In the genomic region with DNA sequence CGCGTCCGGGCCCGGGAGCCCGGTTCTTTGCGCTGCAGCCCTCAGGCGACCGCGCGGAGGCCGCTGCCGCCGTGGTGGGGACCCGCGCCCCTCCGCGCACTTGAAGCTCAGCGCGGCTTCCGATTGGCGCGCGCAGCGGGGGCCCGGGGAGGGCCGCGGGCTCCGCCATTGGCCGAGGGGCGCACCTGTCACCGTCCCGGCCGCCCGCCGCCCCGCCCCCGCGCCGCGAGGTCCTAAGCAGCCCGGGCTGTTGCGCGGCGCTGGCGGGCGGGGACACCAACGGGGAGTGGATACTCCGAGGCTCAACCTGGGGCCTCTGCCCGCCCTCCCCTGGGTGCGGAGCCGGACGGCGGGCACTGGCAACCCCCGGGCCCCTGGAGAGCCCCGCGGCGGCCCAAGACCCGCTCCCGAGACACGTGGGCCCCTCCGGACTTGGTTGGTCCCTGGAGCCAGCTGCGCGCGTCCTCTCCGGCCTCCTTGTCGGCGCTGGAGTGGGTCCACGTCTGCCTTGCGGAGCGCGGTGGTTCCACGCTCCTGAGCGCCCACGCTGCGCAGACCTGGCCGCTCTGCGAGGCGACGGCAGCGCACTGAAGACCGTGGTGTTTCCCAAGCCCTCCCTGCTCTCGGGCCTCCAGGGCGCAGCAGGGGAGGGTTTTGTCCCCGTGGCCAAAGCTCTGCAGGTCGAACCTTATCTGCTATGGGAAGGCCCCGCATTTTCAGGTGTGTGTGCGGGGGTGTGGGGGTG, we compare ENCODE assay signal across 9 cellular contexts. TPM values are rescaled to one million over a fixed set of nuclear protein-coding genes. Genes with fewer than 3 reads are reported as not detected.
DNase-seq lines count a peak whose midpoint lies in the region; ATAC-seq and TF ChIP-seq lines count a peak whose summit lies in the region.
"Had no signal": no experiment of that assay in that cellular context is flagged by ENCODE, and none has a peak within 500 bp of the region (broad histone marks: within the 10 kb centered on the region; RNA-seq: fewer than 3 reads in every experiment).

A gene (minus strand): TSS at position 76 of the 745 bp plus-strand sequence. CDS start 313 bp downstream, outside the sequence.

- no peaks in the 10 kb centered on the region for H3K9me3 Mint-ChIP-seq in T-helper 2 cell treated with Interferon-gamma antibody and Interleukin-4, amounts not matched to agents 5 μg/mL and 100 μg/mL, for 36 hours

- TF ChIP-seq CTCF in vagina (IDR thresholded peaks at IDR 0.05), result no peak

- H3K9ac ChIP-seq in duodenal mucosa (ENCODE audit: low read depth in 1 of 2, low read length in 2 of 2), result peak within 1 kb of the TSS; percentile 74 to 82

- TF ChIP-seq POLR2A in vagina (IDR thresholded peaks at IDR 0.05), result no peak

- H3K27ac Mint-ChIP-seq in T-helper 2 cell treated with Interferon-gamma antibody and Interleukin-4, amounts not matched to agents 5 μg/mL and 100 μg/mL, for 36 hours, result no peak within 1 kb of the TSS

- intact Hi-C loops in vagina (cut with DNase I), result no loop called here

- no peaks in the 10 kb centered on the region for H3K36me3 Mint-ChIP-seq in T-helper 2 cell treated with Interferon-gamma antibody and Interleukin-4, amounts not matched to agents 5 μg/mL and 100 μg/mL, for 36 hours (ENCODE audit: low read depth)

- peak within 1 kb of the TSS; percentile 61 for H3K4me3 Mint-ChIP-seq in T-helper 2 cell treated with Interferon-gamma antibody and Interleukin-4, amounts not matched to agents 5 μg/mL and 100 μg/mL, for 36 hours

- peak; percentile 74 for DNase-seq in SIG-M5 treated with dmso at 0.1 percent for 504 hours (lab: John Stamatoyannopoulos, UW; ENCODE audit: unreplicated experiment)
- no peak for DNase-seq in SIG-M5 (lab: John Stamatoyannopoulos, UW)
- DNase-seq in NCI-H128 (lab: John Stamatoyannopoulos, UW; ENCODE audit: unreplicated experiment), result peak; percentile 79
- peak; percentile 47 for DNase-seq in T-helper 2 cell treated with Interferon-gamma antibody and Interleukin-4, amounts not matched to agents 5 μg/mL and 100 μg/mL, for 36 hours (ENCODE audit: low spot score)
- peak; percentile 73 for DNase-seq in mucosa of gallbladder (ENCODE audit: low spot score)
- DNase-seq in vagina (ENCODE audit: extremely low spot score in 2 of 2), result no peak

- no peaks in the 10 kb centered on the region for H3K9me3 ChIP-seq in duodenal mucosa (ENCODE audit: control insufficient read depth in 1 of 2, low read length in 2 of 2)
- H3K9me3 ChIP-seq in vagina, result no peaks in the 10 kb centered on the region

- H3K4me3 ChIP-seq in duodenal mucosa (ENCODE audit: low read depth in 1 of 2, low read length in 2 of 2), result peak within 1 kb of the TSS; percentile 71 to 75
- peak within 1 kb of the TSS; percentile 36 to 40 for H3K4me3 ChIP-seq in vagina

- H3K27me3 ChIP-seq in duodenal mucosa (ENCODE audit: control insufficient read depth in 1 of 2, insufficient read depth in 2 of 2, low read length in 2 of 2) (peaks cover under 1 to 27% of the 10 kb centered on the region in 2 donors), vagina (peaks cover 27% of the 10 kb centered on the region)

- ATAC-seq in HG02759 (IDR thresholded peaks at IDR 0.05; ENCODE audit: unreplicated experiment), result peak; percentile 80

- no peaks in the 10 kb centered on the region for H3K36me3 ChIP-seq in duodenal mucosa (ENCODE audit: control insufficient read depth in 1 of 2, insufficient read depth in 2 of 2, low read length in 2 of 2)
- H3K36me3 ChIP-seq in vagina, result no peaks in the 10 kb centered on the region

- H3K27ac ChIP-seq in duodenal mucosa (ENCODE audit: low read depth, low read length) (no peak within 1 kb of the TSS), vagina (no peak within 1 kb of the TSS)

- peaks cover 8% of the 10 kb centered on the region for H3K4me1 Mint-ChIP-seq in T-helper 2 cell treated with Interferon-gamma antibody and Interleukin-4, amounts not matched to agents 5 μg/mL and 100 μg/mL, for 36 hours (ENCODE audit: low read depth)

- H3K4me1 ChIP-seq in duodenal mucosa (ENCODE audit: control insufficient read depth in 1 of 2, insufficient read depth in 2 of 2, low read length in 2 of 2) (peaks cover 36 to 41% of the 10 kb centered on the region in 2 donors), vagina (peaks cover 14% of the 10 kb centered on the region)

- H3K27me3 Mint-ChIP-seq in T-helper 2 cell treated with Interferon-gamma antibody and Interleukin-4, amounts not matched to agents 5 μg/mL and 100 μg/mL, for 36 hours (ENCODE audit: low read depth), result peaks cover 84% of the 10 kb centered on the region

RNA-seq across cellular contexts. Expression of the gene that starts here (rescaled TPM):
- total RNA-seq in mucosa of gallbladder, result 15.4 TPM
- total RNA-seq in vagina, result not detected
- total RNA-seq: lung microvascular endothelial cell had no signal

Comparison
In these comparisons a context has a peak if more than half of its experiments do, and no peak if none do; other contexts are left out.
1. RNA of the gene that starts here (total RNA-seq): 15.4 TPM in mucosa of gallbladder (single experiment); not detected in vagina (single experiment); every median in the first group is over 10 times any median in the second.
2. DNase-seq: peak in SIG-M5 treated with dmso at 0.1 percent for 504 hours (single experiment), NCI-H128 (single experiment), T-helper 2 cell treated with Interferon-gamma antibody and Interleukin-4, amounts not matched to agents 5 μg/mL and 100 μg/mL, for 36 hours (single experiment) and mucosa of gallbladder (single experiment); none in SIG-M5 (single experiment) and vagina (0 of 2).